In the genomic region with DNA sequence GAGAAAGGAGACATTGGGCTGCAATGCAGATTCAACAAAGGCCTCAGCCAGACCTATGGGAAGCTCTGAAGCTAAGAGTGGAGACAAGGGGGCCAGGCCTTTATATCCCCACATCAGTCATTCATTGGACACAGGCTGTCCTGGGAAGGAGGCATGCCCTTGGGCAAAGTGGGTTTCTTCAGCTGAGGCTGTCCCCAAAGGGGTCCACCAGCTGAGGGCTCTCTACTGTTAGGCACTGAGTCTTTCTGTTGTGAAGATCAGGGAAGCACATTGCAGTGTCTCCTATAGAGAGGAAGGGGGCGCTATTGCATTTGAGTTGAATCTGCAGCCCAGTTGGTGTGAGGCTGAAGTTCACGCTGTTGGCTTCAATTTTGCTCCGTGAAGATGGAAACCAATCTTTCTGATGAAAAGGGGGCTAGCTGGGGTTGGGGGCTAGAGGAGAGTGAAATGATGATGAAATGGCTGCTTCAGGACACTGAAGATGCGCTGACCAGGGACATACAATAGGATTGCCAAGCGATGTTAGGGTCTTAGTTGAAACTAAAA, we compare ENCODE assay signal across 8 cellular contexts. TPM values are rescaled to one million over a fixed set of nuclear protein-coding genes. Genes with fewer than 3 reads are reported as not detected.
DNase-seq lines count a peak whose midpoint lies in the region; ATAC-seq, FAIRE-seq and TF ChIP-seq lines count a peak whose summit lies in the region.

No MANE protein-coding gene starts in this region.

- no peaks in the 10 kb centered on the region for H3K36me3 ChIP-seq in keratinocyte (ENCODE audit: control insufficient read depth in 2 of 2, extremely low read depth in 1 of 2, insufficient read depth in 2 of 2, low read length in 2 of 2)

- no peak overlapping the region for H3K4me3 Mint-ChIP-seq in T-cell

- no peak overlapping the region for H3K4me2 ChIP-seq in keratinocyte (ENCODE audit: control insufficient read depth, extremely low read depth, insufficient read depth, low read depth, low read length)

- H3K9ac ChIP-seq in keratinocyte (ENCODE audit: control insufficient read depth, extremely low read depth, insufficient read depth, low read length) = no peak overlapping the region

- no peaks in the 10 kb centered on the region for H3K9me1 ChIP-seq in keratinocyte (ENCODE audit: control insufficient read depth, extremely low read depth, insufficient read depth, low read length)

- CTCF ChIA-PET in T-cell (lab: Charles Lee) = interaction anchor here (0.6 to 2.1 kb wide), 5 partner anchors 60 to 213 kb away, joined by 3 to 12 read pairs (median 4); partner anchors contain the start of gene SEPTIN6 (in 1 of the 2)

- H2AFZ ChIP-seq in keratinocyte (ENCODE audit: control insufficient read depth, low read length) = peak overlapping the region; percentile 80

- no peak overlapping the region for H3K4me3 ChIP-seq in keratinocyte (ENCODE audit: control insufficient read depth in 2 of 3, extremely low read depth in 1 of 3, insufficient read depth in 2 of 3, low read depth in 1 of 3, low read length in 3 of 3)

- POLR2A ChIA-PET in T-cell (lab: Charles Lee) = interaction anchor here in 1 of 2 donors (0.6 kb wide), 1 partner anchor 218 kb away, joined by 3 read pairs; no protein-coding TSS in a partner anchor

- no peaks in the 10 kb centered on the region for H3K27me3 Mint-ChIP-seq in T-cell

- no peaks in the 10 kb centered on the region for H3K36me3 Mint-ChIP-seq in T-cell

- no peaks in the 10 kb centered on the region for H3K9me3 ChIP-seq in keratinocyte (ENCODE audit: control insufficient read depth, low read depth, low read length)

- peaks cover 0 to 8% (median 4%) of the 10 kb centered on the region in 3 donors for H3K4me1 Mint-ChIP-seq in T-cell

- no peak overlapping the region for H3K27ac ChIP-seq in keratinocyte (ENCODE audit: control insufficient read depth, insufficient read depth, low read length)

- peaks cover 2% of the 10 kb centered on the region for H3K4me1 ChIP-seq in keratinocyte (ENCODE audit: control insufficient read depth, extremely low read depth, insufficient read depth, low read length)

- peak; percentile 11 for DNase-seq in activated naive CD4-positive, alpha-beta T cell treated with Interleukin-2 at 50 U/mL for 16 hours
- DNase-seq in activated naive CD4-positive, alpha-beta T cell (lab: John Stamatoyannopoulos, UW) = no peak
- DNase-seq in NCI-H1436 treated with DMSO at 0.1 percent for 48 hours (lab: John Stamatoyannopoulos, UW) (peak; percentile 43), T-cell (peak in 28 of 34 experiments; percentile 2 to 44 (median 18)), T47D (ENCODE audit: low read depth in 1 of 2, low spot score in 1 of 2) (peak; percentile 39 to 61), keratinocyte (ENCODE audit: low read depth, low spot score) (no peak)
- DNase-seq in stimulated activated CD8-positive, alpha-beta memory T cell treated with anti-CD3 and anti-CD28 coated beads, Interleukin-4, amount 100 ng/mL, for 48 hours = peak; percentile 31

- no peaks in the 10 kb centered on the region for H3K9me3 Mint-ChIP-seq in T-cell

- H4K20me1 ChIP-seq in keratinocyte (ENCODE audit: control insufficient read depth, extremely low read depth, insufficient read depth, low read length) = no peaks in the 10 kb centered on the region

- no peak for FAIRE-seq in keratinocyte (lab: Jason Lieb, UNC)

- in situ Hi-C loops in T47D (cut with HindIII; ENCODE audit: low pct_unique_long_range_greater_than_20kb, low sequenced_read_pairs) = no loop called here

- H3K27ac Mint-ChIP-seq in T-cell = peak overlapping the region in 1 of 2 donors; percentile 24

- H3K79me2 ChIP-seq in keratinocyte (ENCODE audit: control insufficient read depth, insufficient read depth, low read length) = no peaks in the 10 kb centered on the region

- no peaks in the 10 kb centered on the region for H3K27me3 ChIP-seq in keratinocyte (ENCODE audit: control insufficient read depth, extremely low read depth, insufficient read depth, low read length)

- dilution Hi-C loops in keratinocyte (cut with MboI; ENCODE audit: extremely low pct_ligation_motif_present, low sequenced_read_pairs) = no loop called here

- TF ChIP-seq CTCF in keratinocyte (optimal IDR thresholded peaks at IDR 0.05 in 1 of 3, IDR thresholded peaks at IDR 0.05 in 1 of 3, conservative IDR thresholded peaks at IDR 0.05 in 1 of 3; ENCODE audit: extremely low read depth in 1 of 3, insufficient read depth in 2 of 3, low read length in 3 of 3) = peak; percentile 79 to 85 (median 84)

- peak; percentile 79 for ATAC-seq in HG02571 (IDR thresholded peaks at IDR 0.05; ENCODE audit: unreplicated experiment)
- ATAC-seq in T-cell (replicated peaks in 1 of 4) = peak; percentile 88 to 95 (median 92)

RNA-seq across cellular contexts. Expression of gene SLC25A5, which starts 48.0 kb away (rescaled TPM):
- 100 to 1,000 TPM; 102 to 171 (median 116) TPM for total RNA-seq in T-cell
- 310 to 608 TPM (median 447 TPM) in 3 replicates for polyA plus RNA-seq in keratinocyte
- polyA plus RNA-seq in keratinocyte (2011; ENCODE audit: low read depth) = 196 TPM
- polyA plus RNA-seq in keratinocyte (2011; cell fraction: cytosol; rRNA removed) = 469 and 483 TPM in 2 replicates
- 181 and 209 TPM in 2 replicates for polyA plus RNA-seq in keratinocyte (2011; cell fraction: nucleus; rRNA removed)
- 459 and 665 TPM in 2 replicates for polyA plus RNA-seq in keratinocyte (2012; ENCODE audit: low replicate concordance)
- polyA minus RNA-seq in keratinocyte = 301 to 438 TPM (median 391 TPM) in 3 replicates
- polyA minus RNA-seq in keratinocyte (2011; cell fraction: cytosol; rRNA and poly(A)+ RNA removed) = 232 TPM
- 51.5 and 57.2 TPM in 2 replicates for polyA minus RNA-seq in keratinocyte (2011; cell fraction: nucleus; rRNA and poly(A)+ RNA removed)

RNA-seq across cellular contexts. Expression of gene STEEP1, which starts 49.0 kb away (rescaled TPM):
- total RNA-seq in T-cell = 10 to 100 TPM; 19.3 to 25.0 (median 21.4) TPM
- polyA plus RNA-seq in keratinocyte = 19.5 to 23.3 TPM (median 19.7 TPM) in 3 replicates
- 25.4 TPM for polyA plus RNA-seq in keratinocyte (2011; ENCODE audit: low read depth)
- polyA plus RNA-seq in keratinocyte (2011; cell fraction: cytosol; rRNA removed) = 19.0 and 19.1 TPM in 2 replicates
- 19.3 and 23.6 TPM in 2 replicates for polyA plus RNA-seq in keratinocyte (2011; cell fraction: nucleus; rRNA removed)
- polyA plus RNA-seq in keratinocyte (2012; ENCODE audit: low replicate concordance) = 23.3 TPM in 2 replicates
- polyA minus RNA-seq in keratinocyte = 14.3 to 24.2 TPM (median 16.7 TPM) in 3 replicates
- 7.9 TPM for polyA minus RNA-seq in keratinocyte (2011; cell fraction: cytosol; rRNA and poly(A)+ RNA removed)
- 12.1 and 17.9 TPM in 2 replicates for polyA minus RNA-seq in keratinocyte (2011; cell fraction: nucleus; rRNA and poly(A)+ RNA removed)

RNA-seq across cellular contexts. Expression of gene UBE2A, which starts 58.1 kb away (rescaled TPM):
- total RNA-seq in T-cell = 10 to 100 TPM; 40.2 to 75.3 (median 44.8) TPM
- 49.0 to 81.6 TPM (median 76.2 TPM) in 3 replicates for polyA plus RNA-seq in keratinocyte
- 64.8 TPM for polyA plus RNA-seq in keratinocyte (2011; ENCODE audit: low read depth)
- polyA plus RNA-seq in keratinocyte (2011; cell fraction: cytosol; rRNA removed) = 69.4 and 138 TPM in 2 replicates
- 74.4 and 76.7 TPM in 2 replicates for polyA plus RNA-seq in keratinocyte (2011; cell fraction: nucleus; rRNA removed)
- polyA plus RNA-seq in keratinocyte (2012; ENCODE audit: low replicate concordance) = 66.2 and 84.8 TPM in 2 replicates
- 20.0 to 34.1 TPM (median 23.3 TPM) in 3 replicates for polyA minus RNA-seq in keratinocyte
- 72.9 TPM for polyA minus RNA-seq in keratinocyte (2011; cell fraction: cytosol; rRNA and poly(A)+ RNA removed)
- 16.5 and 24.3 TPM in 2 replicates for polyA minus RNA-seq in keratinocyte (2011; cell fraction: nucleus; rRNA and poly(A)+ RNA removed)

Comparison
In these comparisons a context has a peak if more than half of its experiments do, and no peak if none do; other contexts are left out.
1. DNase-seq: peak in activated naive CD4-positive, alpha-beta T cell treated with Interleukin-2 at 50 U/mL for 16 hours (single experiment), NCI-H1436 treated with DMSO at 0.1 percent for 48 hours (single experiment), T-cell (28 of 34), T47D (2 of 2) and stimulated activated CD8-positive, alpha-beta memory T cell treated with anti-CD3 and anti-CD28 coated beads, Interleukin-4, amount 100 ng/mL, for 48 hours (single experiment); none in activated naive CD4-positive, alpha-beta T cell (0 of 4) and keratinocyte (single experiment).